In the genomic region with DNA sequence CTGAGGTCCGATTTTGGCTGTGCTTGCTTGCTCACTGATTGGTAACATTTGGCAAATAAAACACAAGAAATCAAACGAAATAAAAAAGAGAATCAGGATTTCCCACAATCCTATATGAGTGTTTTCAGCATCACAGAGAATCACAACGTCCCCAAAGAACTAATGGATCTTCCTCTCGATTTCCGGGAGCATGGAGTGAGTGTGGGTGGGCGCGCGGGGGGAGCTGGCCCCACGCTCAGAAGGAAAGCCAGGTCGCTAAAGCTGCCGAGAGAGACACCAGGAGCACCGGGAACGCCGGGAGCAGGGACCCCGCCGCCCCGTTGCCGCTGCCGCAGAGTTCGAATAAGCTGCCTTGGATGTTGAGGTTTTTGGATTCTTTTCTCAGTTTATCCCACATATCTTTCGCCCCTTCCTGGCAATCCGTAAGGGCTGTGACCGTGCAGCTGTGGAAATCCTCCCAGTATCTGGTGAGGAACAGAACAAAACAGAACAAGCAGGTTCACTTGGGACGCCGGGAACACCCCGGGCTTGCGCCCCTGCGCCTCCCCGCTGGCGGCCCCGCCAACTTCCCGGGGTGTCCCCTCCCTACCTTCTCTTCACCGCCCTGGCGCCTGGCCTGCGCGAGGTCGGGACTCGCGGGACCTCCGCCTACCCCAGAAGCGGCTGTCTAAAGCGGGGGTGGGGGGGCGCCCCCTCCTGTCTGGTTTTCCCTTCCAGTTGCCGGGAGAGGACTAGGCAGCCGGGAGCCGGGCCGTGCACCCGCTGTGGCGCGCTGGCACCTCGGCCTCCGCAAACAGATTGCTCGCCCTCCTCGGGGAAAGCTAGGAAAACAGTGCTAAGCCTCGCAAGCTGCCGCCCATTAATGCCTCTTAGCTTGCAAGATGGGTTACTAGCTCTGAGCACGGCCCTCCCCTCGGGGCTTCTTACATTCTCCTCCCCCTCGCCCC, we compare ENCODE assay signal across 10 cellular contexts. TPM values are rescaled to one million over a fixed set of nuclear protein-coding genes. Genes with fewer than 3 reads are reported as not detected.
A peak's percentile ranks its signal among the peaks of the same experiment; 100 is the strongest.
DNase-seq lines count a peak whose midpoint lies in the region; ATAC-seq and TF ChIP-seq lines count a peak whose summit lies in the region.
"Had no signal": no experiment of that assay in that cellular context is flagged by ENCODE, and none has a peak within 500 bp of the region (broad histone marks: within the 10 kb centered on the region; RNA-seq: fewer than 3 reads in every experiment).

No MANE protein-coding gene starts in this region.

- H3K9ac ChIP-seq in adipocyte (ENCODE audit: low read length), result peak overlapping the region; percentile 88

- H3K36me3 Mint-ChIP-seq in activated CD4-positive, alpha-beta T cell treated with anti-CD3 and anti-CD28 coated beads for 36 hours (ENCODE audit: low read depth), result peaks cover 8% of the 10 kb centered on the region

- no peak for TF ChIP-seq CTCF in foreskin keratinocyte (conservative IDR thresholded peaks at IDR 0.05)

- no peak overlapping the region for H3K27ac Mint-ChIP-seq in activated CD4-positive, alpha-beta T cell treated with anti-CD3 and anti-CD28 coated beads for 36 hours

- peak; percentile 34 for DNase-seq in activated CD4-positive, alpha-beta T cell treated with anti-CD3 and anti-CD28 coated beads for 36 hours
- DNase-seq in activated CD4-positive, alpha-beta T cell treated with anti-CD3 and anti-CD28 coated beads, Interleukin-2, amount 50 U/mL, for 1 hour, result no peak
- DNase-seq in adipocyte (ENCODE audit: low read depth), result peak; percentile 12
- DNase-seq in iPS-NIHi11 (ENCODE audit: low spot score), result peak; percentile 38
- peak; percentile 23 for DNase-seq in stimulated activated naive CD8-positive, alpha-beta T cell treated with anti-CD3 and anti-CD28 coated beads, Interleukin-15, Interleukin-2, amounts not matched to agents 100 U/mL and 50 U/mL, for 24 hours
- no peak for DNase-seq in foreskin keratinocyte
- DNase-seq in NK-92 (lab: John Stamatoyannopoulos, UW; ENCODE audit: unreplicated experiment), result no peak
- DNase-seq: NCI-H69 had no signal

- peak overlapping the region; percentile 77 for H3K4me3 ChIP-seq in adipocyte (ENCODE audit: low read length)

- CTCF ChIA-PET in activated CD4-positive, alpha-beta T cell treated with anti-CD3 and anti-CD28 coated beads for 36 hours (lab: Charles Lee), result interaction anchor here (0.6 to 0.8 kb wide), 3 partner anchors 11 to 780 kb away, joined by 3 to 4 read pairs (median 3); no protein-coding TSS in a partner anchor

- intact Hi-C loops in activated CD4-positive, alpha-beta T cell treated with anti-CD3 and anti-CD28 coated beads for 36 hours (cut with DNase I, micrococcal nuclease), result loop anchor here in 1 of 2 experiments (10.0 kb wide), 1 partner anchor 524 kb away; no protein-coding TSS in a partner anchor

- H3K9me3 Mint-ChIP-seq in activated CD4-positive, alpha-beta T cell treated with anti-CD3 and anti-CD28 coated beads for 36 hours (ENCODE audit: low read depth), result peaks cover 4% of the 10 kb centered on the region

- H3K36me3 ChIP-seq in adipocyte (ENCODE audit: control insufficient read depth, insufficient read depth, low read length, severe bottlenecking), result no peaks in the 10 kb centered on the region

- H3K27ac ChIP-seq in foreskin keratinocyte, result no peak overlapping the region

- H3K27me3 ChIP-seq in adipocyte (replicated peaks; ENCODE audit: control insufficient read depth, insufficient read depth, low read length), result peaks cover 10% of the 10 kb centered on the region
- peaks cover 100% of the 10 kb centered on the region for H3K27me3 ChIP-seq in foreskin keratinocyte

- no peaks in the 10 kb centered on the region for H3K9me3 ChIP-seq in adipocyte (ENCODE audit: control insufficient read depth, low read length)

- H3K4me3 Mint-ChIP-seq in activated CD4-positive, alpha-beta T cell treated with anti-CD3 and anti-CD28 coated beads for 36 hours, result peak overlapping the region; percentile 3

- POLR2A ChIA-PET in activated CD4-positive, alpha-beta T cell treated with anti-CD3 and anti-CD28 coated beads for 36 hours (lab: Charles Lee), result no interaction called here

- peaks cover 65% of the 10 kb centered on the region for H3K4me1 Mint-ChIP-seq in activated CD4-positive, alpha-beta T cell treated with anti-CD3 and anti-CD28 coated beads for 36 hours

- ATAC-seq in activated CD4-positive, alpha-beta T cell treated with anti-CD3 and anti-CD28 coated beads for 36 hours, result no peak
- no peak for ATAC-seq in stimulated activated naive CD8-positive, alpha-beta T cell treated with anti-CD3 and anti-CD28 coated beads, Interleukin-15, Interleukin-2, amounts not matched to agents 100 U/mL and 50 U/mL, for 24 hours
- no peak for ATAC-seq in foreskin keratinocyte
- ATAC-seq in HG03108 (IDR thresholded peaks at IDR 0.05; ENCODE audit: unreplicated experiment), result no peak
- ATAC-seq: HCT116 had no signal

- peaks cover 79% of the 10 kb centered on the region for H3K27me3 Mint-ChIP-seq in activated CD4-positive, alpha-beta T cell treated with anti-CD3 and anti-CD28 coated beads for 36 hours

- peaks cover 45% of the 10 kb centered on the region for H3K4me1 ChIP-seq in adipocyte (ENCODE audit: control insufficient read depth, insufficient read depth, low read length)
- no peaks in the 10 kb centered on the region for H3K4me1 ChIP-seq in foreskin keratinocyte

RNA-seq across cellular contexts. Expression of a gene that starts 7.7 kb away (rescaled TPM):
- total RNA-seq in activated CD4-positive, alpha-beta T cell treated with anti-CD3 and anti-CD28 coated beads for 36 hours, result 1 to 10 TPM; 4.6 to 7.5 TPM
- total RNA-seq in foreskin keratinocyte, result not detected in 2 replicates
- not detected in 2 replicates for polyA plus RNA-seq in foreskin keratinocyte

Comparison
In these comparisons a context has a peak if more than half of its experiments do, and no peak if none do; other contexts are left out.
1. DNase-seq: peak in activated CD4-positive, alpha-beta T cell treated with anti-CD3 and anti-CD28 coated beads for 36 hours (single experiment), adipocyte (single experiment), iPS-NIHi11 (single experiment) and stimulated activated naive CD8-positive, alpha-beta T cell treated with anti-CD3 and anti-CD28 coated beads, Interleukin-15, Interleukin-2, amounts not matched to agents 100 U/mL and 50 U/mL, for 24 hours (single experiment); none in activated CD4-positive, alpha-beta T cell treated with anti-CD3 and anti-CD28 coated beads, Interleukin-2, amount 50 U/mL, for 1 hour (single experiment), foreskin keratinocyte (0 of 2) and NK-92 (single experiment).